Comparison of ENCODE assay signal across 9 cellular contexts in genomic region chr5:141223112-141223783, GRCh38. TPM values are rescaled to one million over a fixed set of nuclear protein-coding genes. Genes with fewer than 3 reads are reported as not detected.
DNase-seq lines count a peak whose midpoint lies in the region; ATAC-seq and TF ChIP-seq lines count a peak whose summit lies in the region.
"Had no signal": no experiment of that assay in that cellular context is flagged by ENCODE, and none has a peak within 500 bp of the region (broad histone marks: within the 10 kb centered on the region; RNA-seq: fewer than 3 reads in every experiment).

Gene PCDHB14, plus strand, starts transcription at chr5:141223343. Its CDS starts 163 bp downstream, at chr5:141223506.

- H3K27me3 ChIP-seq in BJ (ENCODE audit: control insufficient read depth, insufficient read depth, low read length): no peaks in the 10 kb centered on the region

- no peaks in the 10 kb centered on the region for H3K36me3 ChIP-seq in BJ (ENCODE audit: control insufficient read depth, insufficient read depth, low read length)
- H3K36me3 ChIP-seq in HEK293 (ENCODE audit: control insufficient read depth in 2 of 2, insufficient read depth in 1 of 2, low read length in 2 of 2): no peaks in the 10 kb centered on the region

- no peak for DNase-seq in BJ (ENCODE audit: low read depth)
- DNase-seq in OCI-M1 (lab: John Stamatoyannopoulos, UW): peak; percentile 72
- peak; percentile 22 for DNase-seq in fibroblast of mammary gland (ENCODE audit: low read depth)
- peak; percentile 19 for DNase-seq in retina
- DNase-seq: left cardiac atrium had no signal

- no peak within 1 kb of the TSS for H3K27ac ChIP-seq in HEK293 (ENCODE audit: extremely low read depth, low read depth, low read length)

- H3K4me3 ChIP-seq in BJ (ENCODE audit: low read depth, low read length) (peak within 1 kb of the TSS; percentile 27), HEK293 (ENCODE audit: low read depth, low read length) (peak within 1 kb of the TSS; percentile 4), fibroblast of mammary gland (ENCODE audit: control insufficient read depth, low read depth, low read length) (no peak within 1 kb of the TSS)

- POLR2A ChIA-PET in BJ (lab: Charles Lee) (no interaction called here), HEK293 (lab: Yijun Ruan, JAX) (no interaction called here)

- no peaks in the 10 kb centered on the region; the same call in 1 of the 2 replicates for H3K4me1 ChIP-seq in HEK293 (ENCODE audit: control insufficient read depth, insufficient read depth, low read length)

- ATAC-seq in HG02870 (IDR thresholded peaks at IDR 0.05; ENCODE audit: unreplicated experiment): no peak
- no peak for ATAC-seq in HG03469 (IDR thresholded peaks at IDR 0.05; ENCODE audit: unreplicated experiment)
- ATAC-seq in HG03571 (IDR thresholded peaks at IDR 0.05; ENCODE audit: unreplicated experiment): no peak

- no peaks in the 10 kb centered on the region for H3K9me3 ChIP-seq in HEK293 (ENCODE audit: control insufficient read depth, insufficient read depth, low read depth, low read length)

- CTCF ChIA-PET in BJ (lab: Yijun Ruan, JAX): interaction anchor here (0.6 to 2.5 kb wide), 12 partner anchors 10 to 355 kb away, joined by 3 to 15 read pairs (median 4); partner anchors contain the start of genes PCDHB12, PCDHB13, PCDHGA10 and PCDHGB7
- CTCF ChIA-PET in HEK293 (lab: Yijun Ruan, JAX): interaction anchor here (0.5 to 3.0 kb wide), 24 partner anchors 8 to 344 kb away, joined by 3 to 20 read pairs (median 4); partner anchors contain the start of genes PCDHB10, PCDHB11, PCDHB16 and PCDHGA11

- TF ChIP-seq CTCF in BJ (IDR thresholded peaks at IDR 0.05; ENCODE audit: insufficient read depth, low read depth, low read length) (0 out of 2 replicates have a peak, but pooled peaks have one; percentile 21), HEK293 (tag by site-specific recombination; IDR thresholded peaks at IDR 0.05) (no peak), fibroblast of mammary gland (conservative IDR thresholded peaks at IDR 0.05; ENCODE audit: control insufficient read depth, insufficient read depth, low read depth, low read length) (no peak)

TF ChIP-seq in HEK293, 187 proteins besides CTCF, POLR2A, EP300 and RAD21:
- TF ChIP-seq ZNF670 (tag by site-specific recombination; IDR thresholded peaks at IDR 0.05; ENCODE audit: low read depth) (no peak), ZNF843 (tag by site-specific recombination; IDR thresholded peaks at IDR 0.05) (no peak), ZNF202 (tag by site-specific recombination; IDR thresholded peaks at IDR 0.05; ENCODE audit: borderline replicate concordance) (no peak), ZNF335 (tag by site-specific recombination; conservative IDR thresholded peaks at IDR 0.05) (peak; percentile 52), ZBTB17 (tag by site-specific recombination; IDR thresholded peaks at IDR 0.05) (peak; percentile 79), ELK4 (IDR thresholded peaks at IDR 0.05; ENCODE audit: borderline replicate concordance, low read depth, low read length) (no peak), ZNF660 (tag by site-specific recombination; IDR thresholded peaks at IDR 0.05) (0 out of 2 replicates have a peak, but pooled peaks have one; percentile 34), ZNF654 (tag by site-specific recombination; IDR thresholded peaks at IDR 0.05; ENCODE audit: low read depth) (peak; percentile 80), ZNF624 (tag by site-specific recombination; IDR thresholded peaks at IDR 0.05) (no peak), ZNF311 (tag by site-specific recombination; IDR thresholded peaks at IDR 0.05; ENCODE audit: borderline replicate concordance) (no peak), GLIS1 (tag by site-specific recombination; IDR thresholded peaks at IDR 0.05) (peak; percentile 43)

RNA-seq across cellular contexts. Expression of gene PCDHB14, which starts in this region (rescaled TPM):
- 0.42 and 0.47 TPM in 2 replicates for polyA plus RNA-seq in BJ (2011; rRNA removed)
- 0.19 and 0.31 TPM in 2 replicates for polyA minus RNA-seq in BJ (2011; rRNA and poly(A)+ RNA removed)
